In the genomic region with DNA sequence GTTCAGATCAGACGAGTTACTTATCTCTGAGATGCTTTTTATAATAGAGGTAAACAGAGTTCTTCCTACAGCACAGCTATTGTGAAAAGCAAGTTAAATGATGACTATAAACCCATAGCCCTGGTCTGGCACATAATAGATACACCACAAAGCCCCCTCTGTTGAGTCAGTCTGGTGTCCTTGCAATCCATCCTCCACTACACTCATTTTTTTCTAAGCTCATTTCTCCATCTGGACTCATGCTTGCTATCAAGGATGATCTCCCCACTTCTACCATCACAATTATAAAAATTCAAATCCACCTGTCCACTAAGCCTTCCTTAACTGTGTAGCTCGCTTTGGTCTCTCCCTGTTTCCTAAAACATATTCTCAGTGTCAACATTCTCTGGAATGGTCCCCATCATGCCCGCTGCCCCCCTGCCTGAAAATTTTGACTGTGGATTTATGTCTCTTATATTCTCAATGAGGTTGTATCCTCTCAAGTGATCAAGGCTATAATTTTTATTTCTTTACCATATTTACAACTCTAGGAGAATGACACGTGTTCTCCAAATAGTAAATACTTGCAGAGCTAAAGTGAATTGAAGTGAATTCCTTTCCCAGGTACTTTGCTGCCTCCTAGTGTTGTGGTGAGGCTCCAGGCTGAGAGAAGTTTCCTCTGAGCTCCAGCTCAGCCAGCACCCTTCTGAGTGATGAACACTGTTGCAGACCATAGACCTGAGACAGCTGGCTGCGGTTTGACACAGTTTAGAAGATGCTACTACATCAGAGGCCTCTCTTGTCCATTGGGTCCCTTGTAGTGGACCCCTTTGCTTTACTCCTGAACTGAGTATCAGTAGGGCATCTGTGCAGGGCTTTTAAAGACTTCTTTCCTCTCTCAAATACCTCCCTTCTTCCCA, we compare ENCODE assay signal across 8 cellular contexts.
DNase-seq lines count a peak whose midpoint lies in the region; ATAC-seq and TF ChIP-seq lines count a peak whose summit lies in the region.

No MANE protein-coding gene starts in this region.

- H3K36me3 ChIP-seq in Karpas-422 (ENCODE audit: insufficient read depth, low read length): no peaks in the 10 kb centered on the region

- H3K9me2 ChIP-seq in Karpas-422 (replicated peaks; ENCODE audit: insufficient read depth, low read length): no peaks in the 10 kb centered on the region

- H3K27me3 ChIP-seq in Karpas-422 (ENCODE audit: low read length): no peaks in the 10 kb centered on the region

- no peaks in the 10 kb centered on the region for H3K79me2 ChIP-seq in Karpas-422 (ENCODE audit: low read length)

- H3K9me3 ChIP-seq in Karpas-422 (ENCODE audit: low read length) (no peaks in the 10 kb centered on the region), T-helper 17 cell (ENCODE audit: control insufficient read depth, low read length, poor library complexity, severe bottlenecking) (no peaks in the 10 kb centered on the region)

- H3K36me3 Mint-ChIP-seq in nephron (ENCODE audit: low read depth): no peaks in the 10 kb centered on the region
- no peaks in the 10 kb centered on the region for H3K36me3 Mint-ChIP-seq in T-helper 17 cell (ENCODE audit: low read depth)

- DNase-seq in 8988T: peak; percentile 27
- peak; percentile 6 for DNase-seq in GM04503 (ENCODE audit: low read depth)
- peak; percentile 84 for DNase-seq in Karpas-422
- peak; percentile 36 for DNase-seq in RWPE1 (ENCODE audit: low spot score)
- peak; percentile 20 for DNase-seq in epithelial cell of proximal tubule (ENCODE audit: low read depth)
- DNase-seq in T-helper 17 cell: no peak

- no peak overlapping the region for H3K9ac ChIP-seq in Karpas-422 (ENCODE audit: low read length)

- H3K27me3 Mint-ChIP-seq in nephron (ENCODE audit: low read depth): peaks cover 12% of the 10 kb centered on the region
- H3K27me3 Mint-ChIP-seq in T-helper 17 cell: peaks cover 40% of the 10 kb centered on the region

- CTCF ChIA-PET in RWPE1 (lab: Yijun Ruan, JAX): interaction anchor here (0.6 to 2.0 kb wide), 13 partner anchors 13 to 830 kb away, joined by 3 to 19 read pairs (median 3); no protein-coding TSS in a partner anchor

- H3K9me3 Mint-ChIP-seq in nephron: no peaks in the 10 kb centered on the region

- H3K4me3 Mint-ChIP-seq in nephron (no peak overlapping the region), T-helper 17 cell (no peak overlapping the region)

- H3K27ac Mint-ChIP-seq in nephron (peak overlapping the region in 2 of 3 experiments; percentile 3 to 53), T-helper 17 cell (no peak overlapping the region)

- ATAC-seq in GM19351 (IDR thresholded peaks at IDR 0.05; ENCODE audit: unreplicated experiment) (no peak), T-helper 17 cell (no peak)

- no peaks in the 10 kb centered on the region for H4K20me1 ChIP-seq in Karpas-422 (ENCODE audit: insufficient read depth, low read depth, low read length)

- H3K4me1 Mint-ChIP-seq in nephron (no peaks in the 10 kb centered on the region), T-helper 17 cell (no peaks in the 10 kb centered on the region)

- H3K4me1 ChIP-seq in Karpas-422 (ENCODE audit: low read length): no peaks in the 10 kb centered on the region

- TF ChIP-seq CTCF in RWPE1 (conservative IDR thresholded peaks at IDR 0.05; ENCODE audit: low read depth) (peak; percentile 38), epithelial cell of proximal tubule (conservative IDR thresholded peaks at IDR 0.05; ENCODE audit: low read depth, low read length) (peak; percentile 88), nephron (IDR thresholded peaks at IDR 0.05; ENCODE audit: unreplicated experiment in 3 of 3) (peak; percentile 76 to 78 (median 78))

- H3K4me3 ChIP-seq in Karpas-422 (ENCODE audit: low read length) (no peak overlapping the region), epithelial cell of proximal tubule (ENCODE audit: low read depth, low read length) (no peak overlapping the region)

- H2AFZ ChIP-seq in Karpas-422 (ENCODE audit: low read length): no peak overlapping the region

- POLR2A ChIA-PET in RWPE1 (lab: Yijun Ruan, JAX; ENCODE audit: low non-redundant PET): no interaction called here

- no peak overlapping the region for H3K27ac ChIP-seq in Karpas-422 (ENCODE audit: low read length)
- no peak overlapping the region for H3K27ac ChIP-seq in RWPE1

- no peak overlapping the region for H3K4me2 ChIP-seq in Karpas-422 (ENCODE audit: low read depth, low read length, poor library complexity, severe bottlenecking)

Comparison
In these comparisons a context has a peak if more than half of its experiments do, and no peak if none do; other contexts are left out.
1. DNase-seq: peak in 8988T (single experiment), GM04503 (single experiment), Karpas-422 (single experiment), RWPE1 (single experiment) and epithelial cell of proximal tubule (single experiment); none in T-helper 17 cell (0 of 3).
2. CTCF ChIP-seq: peak in every context shown above with its lines; median percentile 88 in epithelial cell of proximal tubule; 78 in nephron; 38 in RWPE1.